1 cellular context compared by ENCODE assay signal in the genomic region with DNA sequence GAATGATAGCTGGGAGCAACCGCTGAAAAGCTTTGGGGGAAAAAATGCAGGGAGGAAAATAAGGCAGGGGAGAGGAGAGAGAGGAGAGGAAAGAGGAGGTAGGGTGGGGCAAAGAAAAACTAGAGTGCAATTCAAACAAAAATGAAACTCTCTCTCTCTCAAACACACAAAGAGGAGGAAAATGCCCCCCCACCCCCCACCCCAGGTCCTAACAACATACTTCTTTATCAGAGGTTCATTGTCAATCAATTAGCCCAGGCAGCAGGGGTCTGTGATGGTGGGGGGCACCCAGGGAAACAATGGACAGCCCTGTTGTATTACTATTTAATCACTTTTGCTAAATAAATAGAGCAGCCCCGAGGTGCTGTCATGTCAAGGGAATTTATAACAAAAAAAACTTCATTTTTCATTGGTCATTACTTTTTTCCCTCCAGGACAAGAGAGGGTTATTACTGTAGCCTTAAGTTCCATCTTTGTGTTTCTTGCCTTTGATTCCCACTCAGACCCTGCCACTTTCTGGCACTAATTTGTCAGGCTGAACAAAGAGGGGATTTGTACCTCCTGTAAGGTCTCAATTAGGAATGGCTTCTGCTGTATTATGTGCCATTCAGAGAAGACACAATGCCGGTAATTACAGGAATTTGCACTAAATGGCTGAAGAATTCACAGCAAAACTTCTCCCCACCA.
TF ChIP-seq lines count a peak whose summit lies in the region.

No MANE protein-coding gene starts in this region.

TF ChIP-seq in H1, 55 proteins besides CTCF, POLR2A, EP300 and RAD21:
- TF ChIP-seq EZH2 (IDR thresholded peaks at IDR 0.05; ENCODE audit: low read depth, low read length, severe bottlenecking): no peak
- peak; percentile 8; the same call in 1 of the 2 replicates for TF ChIP-seq YY1 (IDR thresholded peaks at IDR 0.05; ENCODE audit: low read depth, low read length)
- no peak for TF ChIP-seq KDM5A (IDR thresholded peaks at IDR 0.05; ENCODE audit: low read length)
- TF ChIP-seq SIN3A (conservative IDR thresholded peaks at IDR 0.05 in 1 of 2, IDR thresholded peaks at IDR 0.05 in 1 of 2; ENCODE audit: low read depth in 1 of 2, low read length in 2 of 2): peak in 1 of 2 experiments; percentile 55; a peak in 1 of 4 replicates
- no peak for TF ChIP-seq SIX5 (IDR thresholded peaks at IDR 0.05; ENCODE audit: low read depth, low read length)
- peak; percentile 91 for TF ChIP-seq NANOG (IDR thresholded peaks at IDR 0.05; ENCODE audit: insufficient read depth, low read depth, low read length, poor library complexity, severe bottlenecking)
- no peak for TF ChIP-seq PHF8 (conservative IDR thresholded peaks at IDR 0.05; ENCODE audit: low read depth, low read length)
- no peak for TF ChIP-seq EGR1 (IDR thresholded peaks at IDR 0.05; ENCODE audit: borderline replicate concordance, low read depth, low read length)
- no peak for TF ChIP-seq RNF2 (IDR thresholded peaks at IDR 0.05; ENCODE audit: borderline replicate concordance, low read depth, low read length, missing control alignments, poor library complexity, severe bottlenecking)
- no peak for TF ChIP-seq ATF2 (IDR thresholded peaks at IDR 0.05; ENCODE audit: low read length)
- no peak for TF ChIP-seq BRCA1 (IDR thresholded peaks at IDR 0.05; ENCODE audit: low read depth, low read length)
- peak; percentile 89 to 95 for TF ChIP-seq BCL11A (IDR thresholded peaks at IDR 0.05; ENCODE audit: low read depth in 2 of 2, low read length in 2 of 2)
- TF ChIP-seq RBBP5 (IDR thresholded peaks at IDR 0.05; ENCODE audit: borderline replicate concordance, low read depth, low read length): no peak
- no peak for TF ChIP-seq KDM1A (IDR thresholded peaks at IDR 0.05; ENCODE audit: borderline replicate concordance, low read length)
- no peak for TF ChIP-seq FOSL1 (IDR thresholded peaks at IDR 0.05; ENCODE audit: insufficient read depth, low read depth, low read length)
- no peak for TF ChIP-seq RXRA (IDR thresholded peaks at IDR 0.05; ENCODE audit: insufficient read depth, low read depth, low read length)
- TF ChIP-seq TEAD4 (IDR thresholded peaks at IDR 0.05; ENCODE audit: low read depth, low read length): peak; percentile 87
- TF ChIP-seq SP1 (IDR thresholded peaks at IDR 0.05; ENCODE audit: low read depth, low read length): 0 out of 2 replicates have a peak, but pooled peaks have one; percentile 22
- peak; percentile 77 for TF ChIP-seq ASH2L (IDR thresholded peaks at IDR 0.05; ENCODE audit: low read length)
- TF ChIP-seq TAF1 (IDR thresholded peaks at IDR 0.05; ENCODE audit: low read depth, low read length): peak; percentile 11; the same call in 1 of the 2 replicates
- no peak for TF ChIP-seq TAF7 (optimal IDR thresholded peaks at IDR 0.05; ENCODE audit: borderline replicate concordance, low read depth, low read length)
- TF ChIP-seq TCF12 (IDR thresholded peaks at IDR 0.05; ENCODE audit: low read depth, low read length): no peak
- peak; percentile 84 to 92; a peak in 3 of 4 replicates for TF ChIP-seq HDAC2 (IDR thresholded peaks at IDR 0.05; ENCODE audit: borderline replicate concordance in 1 of 2, low read depth in 2 of 2, low read length in 2 of 2)
- no peak for TF ChIP-seq CREB1 (IDR thresholded peaks at IDR 0.05)
- TF ChIP-seq CBX5 (IDR thresholded peaks at IDR 0.05; ENCODE audit: low read depth, low read length): no peak
- no peak for TF ChIP-seq POLR2AphosphoS5 (IDR thresholded peaks at IDR 0.05; ENCODE audit: low read depth, low read length)
- no peak for TF ChIP-seq SUZ12 (IDR thresholded peaks at IDR 0.05; ENCODE audit: low read length)
- TF ChIP-seq USF2 (IDR thresholded peaks at IDR 0.05; ENCODE audit: low read length): no peak
- no peak for TF ChIP-seq CBX8 (IDR thresholded peaks at IDR 0.05; ENCODE audit: borderline replicate concordance, low read depth, low read length)
- TF ChIP-seq, protein P1, sequence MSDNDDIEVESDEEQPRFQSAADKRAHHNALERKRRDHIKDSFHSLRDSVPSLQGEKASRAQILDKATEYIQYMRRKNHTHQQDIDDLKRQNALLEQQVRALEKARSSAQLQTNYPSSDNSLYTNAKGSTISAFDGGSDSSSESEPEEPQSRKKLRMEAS (IDR thresholded peaks at IDR 0.05): no peak
